ENCODE assay signal across 13 cellular contexts in the genomic region with DNA sequence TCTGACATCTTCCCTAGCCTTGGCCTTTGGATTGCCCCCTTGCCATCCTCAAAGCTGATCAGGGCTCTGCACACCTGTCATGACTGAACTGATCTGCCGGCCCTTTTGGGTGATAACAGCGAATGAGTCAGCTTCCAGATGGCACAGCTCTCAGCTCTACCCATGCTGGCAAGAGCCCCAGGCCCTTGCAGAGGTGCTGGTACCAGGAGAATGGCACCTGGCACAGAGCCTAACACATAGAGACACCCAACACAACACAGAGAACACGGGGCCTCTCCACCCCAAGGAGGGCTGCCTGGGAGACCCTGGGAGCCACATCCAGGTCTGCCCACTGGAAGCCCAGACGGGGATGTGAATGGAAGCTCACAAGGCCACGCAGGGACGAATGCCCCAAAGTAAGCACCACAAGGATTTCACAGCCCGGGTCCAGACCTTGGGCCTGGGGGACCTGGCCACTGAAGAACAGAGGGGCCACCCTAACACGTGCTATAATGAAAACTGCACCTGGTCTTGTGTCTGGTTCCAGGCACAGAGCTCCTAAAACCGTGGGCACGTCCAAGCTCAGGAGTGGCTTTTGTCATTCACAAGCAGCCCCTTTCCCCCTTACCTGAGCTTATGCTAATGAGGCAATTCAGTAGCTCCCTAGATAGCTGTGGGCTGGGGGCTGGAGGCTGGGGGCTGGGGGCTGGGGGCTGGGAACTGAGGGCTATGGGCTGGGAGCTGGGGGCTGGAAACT.
"Had no signal": no experiment of that assay in that cellular context is flagged by ENCODE, and none has a peak within 500 bp of the region (broad histone marks: within the 10 kb centered on the region; RNA-seq: fewer than 3 reads in every experiment).

No MANE protein-coding gene starts in this region.

- ATAC-seq: activated CD4-positive, CD25-positive, alpha-beta regulatory T cell treated with anti-CD3 and anti-CD28 coated beads, Interleukin-2, amount 50 U/mL, for 24 hours; esophagus mucosa; stimulated activated naive B cell treated with anti-CD40 and anti-IgM and Interleukin-4, amounts not matched to agents 10 μg/mL and 1 μg/mL and 100 μg/mL, for 72 hours had no signal

- H3K27ac ChIP-seq: tibial artery had no signal

- H3K4me1 ChIP-seq: tibial artery had no signal

- H3K4me3 ChIP-seq: tibial artery had no signal

- H3K9me3 ChIP-seq: tibial artery had no signal

- DNase-seq: activated CD4-positive, alpha-beta T cell treated with anti-CD3 and anti-CD28 coated beads, Interleukin-2, amount 50 U/mL, for 1 hour; activated CD8-positive, alpha-beta memory T cell treated with anti-CD3 and anti-CD28 coated beads for 24 hours; activated gamma-delta T cell treated with Interleukin-2 at 50 U/mL for 16 hours; amniotic stem cell; caudate nucleus; hypothalamus; retina; stimulated activated CD4-positive, alpha-beta T cell treated with anti-CD3 and anti-CD28 coated beads, Interleukin-2, amount 100 ng/mL, for 48 hours; stimulated activated naive B cell treated with anti-CD40 and anti-IgM and Interleukin-4, amounts not matched to agents 10 μg/mL and 1 μg/mL and 100 μg/mL, for 72 hours; T-helper 9 cell; tibial artery had no signal

- H3K36me3 ChIP-seq: tibial artery had no signal
